In genomic region chr1:222464841-222465210, GRCh38 we compare ENCODE assay signal across 7 cellular contexts.
DNase-seq lines count a peak whose midpoint lies in the region; ATAC-seq and TF ChIP-seq lines count a peak whose summit lies in the region.

No MANE protein-coding gene starts in this region.

- H3K9me3 ChIP-seq in endodermal cell (ENCODE audit: control insufficient read depth, low read length): peaks cover 8% of the 10 kb centered on the region

- H3K27me3 Mint-ChIP-seq in endodermal cell (ENCODE audit: insufficient read depth): peaks cover 12% of the 10 kb centered on the region

- peaks cover 6% of the 10 kb centered on the region for H3K9me3 Mint-ChIP-seq in endodermal cell

- 26 to 28% methylated on average over 4 to 10 of the region's 10 CpGs for WGBS in endodermal cell (ENCODE audit: insufficient coverage in 1 of 2, insufficient read length in 1 of 2), 2 experiments

- H3K36me3 Mint-ChIP-seq in endodermal cell (ENCODE audit: low read depth): no peaks in the 10 kb centered on the region

- TF ChIP-seq CTCF in endodermal cell (conservative IDR thresholded peaks at IDR 0.05): no peak

- peak overlapping the region; percentile 64 for H3K4me3 Mint-ChIP-seq in endodermal cell

- peak overlapping the region; percentile 78 for H3K4me3 ChIP-seq in endodermal cell (ENCODE audit: low read length)

- peak; percentile 81 for DNase-seq in NCI-H774 (lab: John Stamatoyannopoulos, UW)
- DNase-seq in activated CD8-positive, alpha-beta memory T cell treated with anti-CD3 and anti-CD28 coated beads for 48 hours (ENCODE audit: low read depth in 2 of 3, low spot score in 2 of 3): peak; percentile 14 to 78 (median 60)
- peak; percentile 83 for DNase-seq in endodermal cell
- peak; percentile 27 for DNase-seq in mucosa of gallbladder (ENCODE audit: low spot score)
- peak; percentile 19 to 28 for DNase-seq in stimulated activated CD8-positive, alpha-beta memory T cell treated with anti-CD3 and anti-CD28 coated beads, Interleukin-7, amount 100 ng/mL, for 1 hour (ENCODE audit: low read depth in 2 of 2)

- peak; percentile 24 for ATAC-seq in GM18867 (IDR thresholded peaks at IDR 0.05; ENCODE audit: unreplicated experiment)
- ATAC-seq in HG03064 (IDR thresholded peaks at IDR 0.05; ENCODE audit: low read depth, unreplicated experiment): peak; percentile 21

- no peaks in the 10 kb centered on the region for H3K36me3 ChIP-seq in endodermal cell (ENCODE audit: control insufficient read depth, insufficient read depth, low read length)

- no peak overlapping the region for H3K9ac ChIP-seq in endodermal cell (ENCODE audit: extremely low read depth, low read length, poor library complexity, severe bottlenecking)

- H3K4me1 Mint-ChIP-seq in endodermal cell: peaks cover 3% of the 10 kb centered on the region

- no peaks in the 10 kb centered on the region for H3K27me3 ChIP-seq in endodermal cell (ENCODE audit: control insufficient read depth, insufficient read depth, low read length, poor library complexity, severe bottlenecking)

- H3K27ac Mint-ChIP-seq in endodermal cell: no peak overlapping the region

- H3K27ac ChIP-seq in endodermal cell (ENCODE audit: low read depth, low read length): no peak overlapping the region

- H3K4me1 ChIP-seq in endodermal cell (ENCODE audit: control insufficient read depth, insufficient read depth, low read length): no peaks in the 10 kb centered on the region

Comparison
In these comparisons a context has a peak if more than half of its experiments do, and no peak if none do; other contexts are left out.
1. DNase-seq: peak in every context shown above with its lines; median percentile 83 in endodermal cell; 81 in NCI-H774; 60 in activated CD8-positive, alpha-beta memory T cell treated with anti-CD3 and anti-CD28 coated beads for 48 hours; 27 in mucosa of gallbladder; 24 in stimulated activated CD8-positive, alpha-beta memory T cell treated with anti-CD3 and anti-CD28 coated beads, Interleukin-7, amount 100 ng/mL, for 1 hour.